In the genomic region with DNA sequence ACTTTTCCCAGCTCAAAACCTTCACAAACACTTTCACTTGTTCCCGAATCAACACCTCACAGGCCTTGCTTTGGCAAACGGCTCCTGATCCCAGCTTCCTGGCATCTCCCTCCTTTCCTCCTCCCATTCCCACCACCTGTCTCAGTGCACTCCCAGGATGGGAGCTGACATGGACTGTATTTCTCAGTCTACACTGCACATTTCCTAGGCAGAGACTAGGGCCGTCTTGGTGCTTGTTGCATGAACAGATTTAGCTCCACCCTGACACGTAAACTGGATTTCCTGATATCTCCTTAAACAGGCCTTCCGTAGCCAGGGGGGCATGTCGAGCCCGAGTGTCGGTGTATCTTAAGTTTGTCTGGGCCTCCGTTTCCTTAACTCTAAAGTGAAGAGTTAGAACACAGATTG, we compare ENCODE assay signal across 9 cellular contexts. TPM values are rescaled to one million over a fixed set of nuclear protein-coding genes. Genes with fewer than 3 reads are reported as not detected.
DNase-seq lines count a peak whose midpoint lies in the region; ATAC-seq, FAIRE-seq and TF ChIP-seq lines count a peak whose summit lies in the region.
"Had no signal": no experiment of that assay in that cellular context is flagged by ENCODE, and none has a peak within 500 bp of the region (broad histone marks: within the 10 kb centered on the region; RNA-seq: fewer than 3 reads in every experiment).

No MANE protein-coding gene starts in this region.

- no peak for ATAC-seq in GM21526 (IDR thresholded peaks at IDR 0.05; ENCODE audit: low FRiP score, unreplicated experiment)
- no peak for ATAC-seq in HG03565 (IDR thresholded peaks at IDR 0.05; ENCODE audit: unreplicated experiment)

- FAIRE-seq in GM12891 (lab: Jason Lieb, UNC) (peak; percentile 13), D721Med (lab: Jason Lieb, UNC) (no peak)

- TF ChIP-seq POLR2A in GM12891 (IDR thresholded peaks at IDR 0.05; ENCODE audit: low read depth, low read length) (no peak), Peyer's patch (IDR thresholded peaks at IDR 0.05) (no peak), erythroblast (IDR thresholded peaks at IDR 0.05; ENCODE audit: low read length) (no peak)

- H3K36me3 ChIP-seq in Peyer's patch, result peaks cover 0 to under 1% (median 0%) of the 10 kb centered on the region in 3 donors

- H3K27ac ChIP-seq in Peyer's patch, result peak overlapping the region; percentile 97 to 99 (median 99)

- no peaks in the 10 kb centered on the region for H3K27me3 ChIP-seq in Peyer's patch

- H3K4me1 ChIP-seq in Peyer's patch, result peaks cover 0 to 21% (median 5%) of the 10 kb centered on the region in 4 donors

- no peak for TF ChIP-seq CTCF in Peyer's patch (IDR thresholded peaks at IDR 0.05)
- TF ChIP-seq CTCF in retinal pigment epithelial cell (conservative IDR thresholded peaks at IDR 0.05; ENCODE audit: low read depth, low read length), result no peak
- TF ChIP-seq CTCF in D721Med (IDR thresholded peaks at IDR 0.05; ENCODE audit: insufficient read depth, missing control alignments), result no peak

- H3K9me3 ChIP-seq in Peyer's patch, result no peaks in the 10 kb centered on the region

- DNase-seq in GM12891 (ENCODE audit: insufficient read length, low spot score) (no peak), Peyer's patch (no peak), erythroblast (lab: John Stamatoyannopoulos, UW) (peak; percentile 21 to 32), retinal pigment epithelial cell (ENCODE audit: low read depth) (no peak), D721Med (ENCODE audit: insufficient read length, low spot score) (no peak)
- DNase-seq in stimulated activated CD4-positive, alpha-beta T cell treated with anti-CD3 and anti-CD28 coated beads, Interleukin-4, amount 100 ng/mL, for 24 hours, result no peak

- peak overlapping the region in 1 of 4 donors; percentile 91 for H3K4me3 ChIP-seq in Peyer's patch
- peak overlapping the region; percentile 72 for H3K4me3 ChIP-seq in retinal pigment epithelial cell (ENCODE audit: low read length)

TF ChIP-seq in GM12891, 5 proteins besides CTCF, POLR2A, EP300 and RAD21:
- TF ChIP-seq SPI1 (IDR thresholded peaks at IDR 0.05; ENCODE audit: low read depth, low read length), result no peak
- no peak for TF ChIP-seq POLR2AphosphoS5 (IDR thresholded peaks at IDR 0.05; ENCODE audit: low read depth, low read length)
- TF ChIP-seq PAX5 (IDR thresholded peaks at IDR 0.05; ENCODE audit: insufficient read depth, low read length, severe bottlenecking), result no peak

RNA-seq across cellular contexts. Expression of a gene that starts 0.8 kb away (rescaled TPM):
- polyA plus RNA-seq in GM12891 (2012; ENCODE audit: low read depth, missing spikeins), result 4.9 TPM
- 10 to 100 TPM in 3 of 4 donors, 1 to 10 TPM in 1; 8.6 to 16.0 (median 13.2) TPM for total RNA-seq in Peyer's patch

RNA-seq across cellular contexts. Expression of a gene that starts 2.8 kb away (rescaled TPM):
- 0.03 TPM for polyA plus RNA-seq in GM12891 (2012; ENCODE audit: low read depth, missing spikeins)
- not detected for total RNA-seq in Peyer's patch
- total RNA-seq: HT1080 had no signal

Comparison
In these comparisons a context has a peak if more than half of its experiments do, and no peak if none do; other contexts are left out.
1. DNase-seq: peak in erythroblast (2 of 2); none in GM12891 (single experiment), Peyer's patch (0 of 3), retinal pigment epithelial cell (single experiment), D721Med (single experiment) and stimulated activated CD4-positive, alpha-beta T cell treated with anti-CD3 and anti-CD28 coated beads, Interleukin-4, amount 100 ng/mL, for 24 hours (single experiment).